Comparison of ENCODE assay signal across 21 cellular contexts in genomic region chr17:66670211-66670610, GRCh38.
A peak's percentile ranks its signal among the peaks of the same experiment; 100 is the strongest.
DNase-seq lines count a peak whose midpoint lies in the region; ATAC-seq, FAIRE-seq and TF ChIP-seq lines count a peak whose summit lies in the region.
"Had no signal": no experiment of that assay in that cellular context is flagged by ENCODE, and none has a peak within 500 bp of the region (broad histone marks: within the 10 kb centered on the region; RNA-seq: fewer than 3 reads in every experiment).

No MANE protein-coding gene starts in this region.

- H3K27ac ChIP-seq in K562 (ENCODE audit: extremely low read depth, low read depth, low read length) = no peak overlapping the region
- H3K27ac ChIP-seq: 22Rv1, BLaER1 had no signal

- H3K4me1 ChIP-seq in K562 (replicated peaks in 1 of 2; ENCODE audit: control insufficient read depth in 2 of 2, insufficient read depth in 2 of 2, low read length in 2 of 2) = no peaks in the 10 kb centered on the region; a peak in 1 of 5 replicates
- H3K4me1 ChIP-seq: Caco-2 had no signal

- WGBS in K562 (ENCODE audit: insufficient coverage, low coverage, missing lambda C conversion rate) = 34% methylated on average over 2 of the region's 2 CpGs

- no peaks in the 10 kb centered on the region for H3K9me1 ChIP-seq in K562 (ENCODE audit: control insufficient read depth, insufficient read depth, low read length)

- TF ChIP-seq RAD21 in K562 (CRISPR knock-in tag; conservative IDR thresholded peaks at IDR 0.05 in 1 of 2, IDR thresholded peaks at IDR 0.05 in 1 of 2) = no peak

- H4K20me1 ChIP-seq in K562 (replicated peaks; ENCODE audit: control insufficient read depth, insufficient read depth, low read length) = 0 out of 2 replicates have a peak, but pooled peaks cover 3% of the 10 kb centered on the region
- H4K20me1 ChIP-seq: BLaER1 had no signal

- no peak for FAIRE-seq in GM12891 (lab: Jason Lieb, UNC)
- no peak for FAIRE-seq in K562 (lab: Jason Lieb, UNC)
- FAIRE-seq: RCC 7860 had no signal

- TF ChIP-seq EP300 in K562 (IDR thresholded peaks at IDR 0.05; ENCODE audit: low read length) = no peak

- H3K27me3 ChIP-seq in K562 (ENCODE audit: control insufficient read depth in 2 of 2, insufficient read depth in 2 of 2, low read length in 2 of 2) = no peaks in the 10 kb centered on the region
- H3K27me3 ChIP-seq: BLaER1 had no signal

- intact Hi-C loops in K562 (cut with micrococcal nuclease) = loop anchor here (10.0 kb wide), 1 partner anchor 105 kb away; no protein-coding TSS in a partner anchor

- 0 out of 3 replicates have a peak, but pooled peaks have one; percentile 42 for ATAC-seq in K562
- no peak for ATAC-seq in HG02840 (IDR thresholded peaks at IDR 0.05; ENCODE audit: low FRiP score, unreplicated experiment)
- ATAC-seq: SK-N-SH treated with all-trans-retinoic acid at 6 μM for 48 hours had no signal

- H3K79me2 ChIP-seq in K562 (ENCODE audit: control insufficient read depth, insufficient read depth, low read length) = no peaks in the 10 kb centered on the region

- H2AFZ ChIP-seq in K562 (ENCODE audit: low read depth, low read length) = no peak overlapping the region

- no peaks in the 10 kb centered on the region for H3K9me3 ChIP-seq in K562 (replicated peaks; ENCODE audit: control insufficient read depth, insufficient read depth, low read depth, low read length)
- H3K9me3 ChIP-seq: BLaER1, Caco-2 had no signal

- in situ Hi-C loops in K562 (cut with MboI) = loop anchor here (10.0 kb wide), 1 partner anchor 415 kb away; no protein-coding TSS in a partner anchor

- no peak overlapping the region for H3K9ac ChIP-seq in K562 (ENCODE audit: insufficient read depth in 1 of 2, low read depth in 2 of 2, low read length in 2 of 2)
- H3K9ac ChIP-seq: BLaER1 had no signal

- TF ChIP-seq POLR2A in GM12891 (IDR thresholded peaks at IDR 0.05; ENCODE audit: low read depth, low read length) (no peak), K562 (conservative IDR thresholded peaks at IDR 0.05) (no peak)

- H3K36me3 ChIP-seq in K562 (ENCODE audit: control insufficient read depth, insufficient read depth, low read length) = no peaks in the 10 kb centered on the region; the same call in 2 of the 3 replicates
- H3K36me3 ChIP-seq: BLaER1 had no signal

- POLR2A ChIA-PET in K562 (lab: Yijun Ruan, JAX) = interaction anchor here (1.0 kb wide), 1 partner anchor 9 kb away, joined by 5 read pairs; no protein-coding TSS in a partner anchor

- no peak overlapping the region for H3K4me3 ChIP-seq in K562
- H3K4me3 ChIP-seq: BLaER1 had no signal

- CTCF ChIA-PET in K562 (lab: Yijun Ruan, JAX; ENCODE audit: low intra/inter-chr PET ratio) = no interaction called here

- DNase-seq in NOMO-1 treated with DMSO at 0.1 percent for 48 hours (lab: John Stamatoyannopoulos, UW; ENCODE audit: unreplicated experiment) (peak; percentile 2), NOMO-1 treated with dmso at 0.1 percent for 144 hours (lab: John Stamatoyannopoulos, UW; ENCODE audit: unreplicated experiment) (no peak), GM12891 (ENCODE audit: insufficient read length, low spot score) (no peak), OCI-M1 (lab: John Stamatoyannopoulos, UW) (peak; percentile 9), K562 (ENCODE audit: extremely low read depth in 1 of 4, low spot score in 3 of 4) (no peak), cerebellar nuclear complex (lab: John Stamatoyannopoulos, UW) (no peak), cortex of kidney (lab: John Stamatoyannopoulos, UW) (no peak)
- DNase-seq: Caco-2, DMS153, Karpas-422, MV-4-11, NCI-H146, NCI-H2081, NCI-H510A, NCI-H774, Right ventricle myocardium superior had no signal

- no peak for TF ChIP-seq CTCF in K562 (IDR thresholded peaks at IDR 0.05 in 2 of 3, conservative IDR thresholded peaks at IDR 0.05 in 1 of 3; ENCODE audit: insufficient read depth in 2 of 3, low read depth in 1 of 3, low read length in 3 of 3)

- no peak overlapping the region for H3K4me2 ChIP-seq in K562 (ENCODE audit: insufficient read depth, low read length)
- H3K4me2 ChIP-seq: BLaER1 had no signal

- BruUV-seq in K562 (replicated peaks; lab: Mats Ljungman, UMichigan) = no TSS peak

TF ChIP-seq in GM12891, 5 proteins besides CTCF, POLR2A, EP300 and RAD21:
- TF ChIP-seq POLR2AphosphoS5 (IDR thresholded peaks at IDR 0.05; ENCODE audit: low read depth, low read length) = no peak
- no peak for TF ChIP-seq TAF1 (IDR thresholded peaks at IDR 0.05; ENCODE audit: low read depth, low read length)
- TF ChIP-seq POU2F2 (IDR thresholded peaks at IDR 0.05; ENCODE audit: low read depth, low read length) = no peak
- TF ChIP-seq PAX5 (IDR thresholded peaks at IDR 0.05; ENCODE audit: insufficient read depth, low read length, severe bottlenecking) = no peak
- peak; percentile 35; the same call in 1 of the 2 replicates for TF ChIP-seq SPI1 (IDR thresholded peaks at IDR 0.05; ENCODE audit: low read depth, low read length)

TF ChIP-seq in K562, 482 proteins besides CTCF, POLR2A, EP300 and RAD21 (continues in another document):
- TF ChIP-seq, protein P1, sequence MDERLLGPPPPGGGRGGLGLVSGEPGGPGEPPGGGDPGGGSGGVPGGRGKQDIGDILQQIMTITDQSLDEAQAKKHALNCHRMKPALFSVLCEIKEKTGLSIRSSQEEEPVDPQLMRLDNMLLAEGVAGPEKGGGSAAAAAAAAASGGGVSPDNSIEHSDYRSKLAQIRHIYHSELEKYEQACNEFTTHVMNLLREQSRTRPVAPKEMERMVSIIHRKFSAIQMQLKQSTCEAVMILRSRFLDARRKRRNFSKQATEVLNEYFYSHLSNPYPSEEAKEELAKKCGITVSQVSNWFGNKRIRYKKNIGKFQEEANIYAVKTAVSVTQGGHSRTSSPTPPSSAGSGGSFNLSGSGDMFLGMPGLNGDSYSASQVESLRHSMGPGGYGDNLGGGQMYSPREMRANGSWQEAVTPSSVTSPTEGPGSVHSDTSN (CRISPR knock-in tag; IDR thresholded peaks at IDR 0.05; ENCODE audit: low read depth) = no peak
- TF ChIP-seq, protein P1 (tag; conservative IDR thresholded peaks at IDR 0.05; ENCODE audit: low read depth) = peak; percentile 45; the same call in 1 of the 2 replicates
- TF ChIP-seq POLR2G (IDR thresholded peaks at IDR 0.05; ENCODE audit: low read depth, low read length) (no peak), HCFC1 (IDR thresholded peaks at IDR 0.05; ENCODE audit: low read depth, low read length) (no peak), ZNF324 (CRISPR knock-in tag; IDR thresholded peaks at IDR 0.05) (no peak), PHF21A (IDR thresholded peaks at IDR 0.05; ENCODE audit: borderline replicate concordance, low read depth) (no peak), HDAC8 (tag; IDR thresholded peaks at IDR 0.05) (no peak), ZNF143 (CRISPR knock-in tag; IDR thresholded peaks at IDR 0.05) (no peak), MAFG (tag; conservative IDR thresholded peaks at IDR 0.05) (no peak), SNIP1 (IDR thresholded peaks at IDR 0.05; ENCODE audit: low read depth) (no peak), IFI16 (CRISPR knock-in tag; IDR thresholded peaks at IDR 0.05) (no peak)
- TF ChIP-seq, protein P2, sequence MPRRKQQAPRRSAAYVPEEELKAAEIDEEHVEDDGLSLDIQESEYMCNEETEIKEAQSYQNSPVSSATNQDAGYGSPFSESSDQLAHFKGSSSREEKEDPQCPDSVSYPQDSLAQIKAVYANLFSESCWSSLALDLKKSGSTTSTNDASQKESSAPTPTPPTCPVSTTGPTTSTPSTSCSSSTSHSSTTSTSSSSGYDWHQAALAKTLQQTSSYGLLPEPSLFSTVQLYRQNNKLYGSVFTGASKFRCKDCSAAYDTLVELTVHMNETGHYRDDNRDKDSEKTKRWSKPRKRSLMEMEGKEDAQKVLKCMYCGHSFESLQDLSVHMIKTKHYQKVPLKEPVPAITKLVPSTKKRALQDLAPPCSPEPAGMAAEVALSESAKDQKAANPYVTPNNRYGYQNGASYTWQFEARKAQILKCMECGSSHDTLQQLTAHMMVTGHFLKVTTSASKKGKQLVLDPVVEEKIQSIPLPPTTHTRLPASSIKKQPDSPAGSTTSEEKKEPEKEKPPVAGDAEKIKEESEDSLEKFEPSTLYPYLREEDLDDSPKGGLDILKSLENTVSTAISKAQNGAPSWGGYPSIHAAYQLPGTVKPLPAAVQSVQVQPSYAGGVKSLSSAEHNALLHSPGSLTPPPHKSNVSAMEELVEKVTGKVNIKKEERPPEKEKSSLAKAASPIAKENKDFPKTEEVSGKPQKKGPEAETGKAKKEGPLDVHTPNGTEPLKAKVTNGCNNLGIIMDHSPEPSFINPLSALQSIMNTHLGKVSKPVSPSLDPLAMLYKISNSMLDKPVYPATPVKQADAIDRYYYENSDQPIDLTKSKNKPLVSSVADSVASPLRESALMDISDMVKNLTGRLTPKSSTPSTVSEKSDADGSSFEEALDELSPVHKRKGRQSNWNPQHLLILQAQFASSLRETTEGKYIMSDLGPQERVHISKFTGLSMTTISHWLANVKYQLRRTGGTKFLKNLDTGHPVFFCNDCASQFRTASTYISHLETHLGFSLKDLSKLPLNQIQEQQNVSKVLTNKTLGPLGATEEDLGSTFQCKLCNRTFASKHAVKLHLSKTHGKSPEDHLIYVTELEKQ (CRISPR knock-in tag; IDR thresholded peaks at IDR 0.05) = no peak

Comparison
In these comparisons a context has a peak if more than half of its experiments do, and no peak if none do; other contexts are left out.
1. DNase-seq: peak in NOMO-1 treated with DMSO at 0.1 percent for 48 hours (single experiment) and OCI-M1 (single experiment); none in NOMO-1 treated with dmso at 0.1 percent for 144 hours (single experiment), GM12891 (single experiment), K562 (0 of 4), cerebellar nuclear complex (0 of 2) and cortex of kidney (single experiment).